Comparison of ENCODE assay signal across 8 cellular contexts in genomic region chr7:22523478-22524352, GRCh38. TPM values are rescaled to one million over a fixed set of nuclear protein-coding genes. Genes with fewer than 3 reads are reported as not detected.
DNase-seq lines count a peak whose midpoint lies in the region; ATAC-seq and TF ChIP-seq lines count a peak whose summit lies in the region.
"Not testable (repeated sequence)": the region's sequence is repeated elsewhere in the genome, so short reads cannot be mapped to it uniquely, and the experiment has no call there.

No MANE protein-coding gene starts in this region.

- not testable (repeated sequence) for H4K5ac ChIP-seq in H9 (ENCODE audit: insufficient read length, low read depth, low read length)

- H3K27ac ChIP-seq in CD8-positive, alpha-beta T cell (ENCODE audit: low read depth, low read length); H9 (ENCODE audit: insufficient read length, low read depth, low read length); OCI-LY1 (ENCODE audit: low read depth, low read length, poor library complexity, severe bottlenecking); liver (ENCODE audit: low read depth in 1 of 2, low read length in 2 of 2); spleen: not testable (repeated sequence)

- H3K14ac ChIP-seq in H9 (ENCODE audit: insufficient read depth, low read length): not testable (repeated sequence)

- H2AK5ac ChIP-seq in H9 (ENCODE audit: insufficient read length, low read length): not testable (repeated sequence)

- H3K27me3 Mint-ChIP-seq in CD8-positive, alpha-beta T cell (ENCODE audit: low read depth): peaks cover 30% of the 10 kb centered on the region
- not testable (repeated sequence) for H3K27me3 Mint-ChIP-seq in H9 (ENCODE audit: low read depth); endothelial cell (ENCODE audit: unreplicated experiment)
- H3K27me3 Mint-ChIP-seq in activated CD8-positive, alpha-beta T cell treated with anti-CD3 and anti-CD28 coated beads, Interleukin-2, amount 10 ng/mL, durations not matched to agents 7 days and 5 days (ENCODE audit: low read depth): peaks cover 19% of the 10 kb centered on the region

- H3K9me3 ChIP-seq in CD8-positive, alpha-beta T cell (ENCODE audit: low read length); H9 (ENCODE audit: control insufficient read depth, low read depth, low read length); OCI-LY1 (ENCODE audit: low read length); liver (ENCODE audit: control insufficient read depth in 4 of 4, low read length in 3 of 4): not testable (repeated sequence)
- H3K9me3 ChIP-seq in spleen: peaks cover 0 to 14% (median 0%) of the 10 kb centered on the region in 8 donors

- TF ChIP-seq RAD21 in liver (IDR thresholded peaks at IDR 0.05): peak; percentile 42 to 47

- not testable (repeated sequence) for H3K4ac ChIP-seq in H9 (ENCODE audit: low read depth, low read length)

- not testable (repeated sequence) for H2AFZ ChIP-seq in H9 (ENCODE audit: low read length); OCI-LY1 (ENCODE audit: low read length)

- H3K36me3 Mint-ChIP-seq in CD8-positive, alpha-beta T cell; activated CD8-positive, alpha-beta T cell treated with anti-CD3 and anti-CD28 coated beads, Interleukin-2, amount 10 ng/mL, durations not matched to agents 7 days and 5 days (ENCODE audit: low read depth): not testable (repeated sequence)
- H3K36me3 Mint-ChIP-seq in H9 (ENCODE audit: insufficient read depth in 1 of 3, low read depth in 3 of 3) (peaks cover 16 to 40% (median 17%) of the 10 kb centered on the region in 3 experiments), endothelial cell (ENCODE audit: low read depth, unreplicated experiment) (peaks cover 12% of the 10 kb centered on the region)

- POLR2A ChIA-PET in CD8-positive, alpha-beta T cell (lab: Charles Lee); activated CD8-positive, alpha-beta T cell treated with anti-CD3 and anti-CD28 coated beads, Interleukin-2, amount 10 ng/mL, durations not matched to agents 7 days and 5 days (lab: Charles Lee): not testable (repeated sequence)

- H2BK5ac ChIP-seq in H9 (ENCODE audit: insufficient read length, low read length): not testable (repeated sequence)

- not testable (repeated sequence) for H3K56ac ChIP-seq in H9 (ENCODE audit: insufficient read length, low read depth, low read length)

- not testable (repeated sequence) for H3K18ac ChIP-seq in H9 (ENCODE audit: insufficient read length, low read depth, low read length)

- CTCF ChIA-PET in CD8-positive, alpha-beta T cell (lab: Charles Lee): interaction anchor here (0.6 kb wide), 2 partner anchors 255 to 345 kb away, joined by 3 read pairs; no protein-coding TSS in a partner anchor
- CTCF ChIA-PET in activated CD8-positive, alpha-beta T cell treated with anti-CD3 and anti-CD28 coated beads, Interleukin-2, amount 10 ng/mL, durations not matched to agents 7 days and 5 days (lab: Charles Lee): not testable (repeated sequence)

- H2BK120ac ChIP-seq in H9 (ENCODE audit: low read depth, low read length, poor library complexity, severe bottlenecking): not testable (repeated sequence)

- not testable (repeated sequence) for H3K4me2 ChIP-seq in H9 (ENCODE audit: insufficient read depth, insufficient read length, low read length); OCI-LY1 (ENCODE audit: low read length)

- not testable (repeated sequence) for H2BK15ac ChIP-seq in H9 (ENCODE audit: low read depth, low read length)

- not testable (repeated sequence) for H3K4me1 ChIP-seq in CD8-positive, alpha-beta T cell (ENCODE audit: insufficient read depth, low read length); H9 (ENCODE audit: insufficient read depth, low read length); OCI-LY1 (ENCODE audit: insufficient read depth, low read length, severe bottlenecking); liver (ENCODE audit: control insufficient read depth in 4 of 4, insufficient read depth in 4 of 4, low read length in 3 of 4); spleen

- not testable (repeated sequence) for H3F3A ChIP-seq in OCI-LY1 (ENCODE audit: insufficient read depth, low read length)

- H4K91ac ChIP-seq in H9 (ENCODE audit: insufficient read length, low read depth, low read length): not testable (repeated sequence)

- H3K23me2 ChIP-seq in H9 (ENCODE audit: insufficient read length, low read depth, low read length, poor library complexity, severe bottlenecking): not testable (repeated sequence)

- H4K8ac ChIP-seq in H9 (replicated peaks; ENCODE audit: insufficient read length, low read depth, low read length): not testable (repeated sequence)

- not testable (repeated sequence) for H3K27ac Mint-ChIP-seq in CD8-positive, alpha-beta T cell; H9; activated CD8-positive, alpha-beta T cell treated with anti-CD3 and anti-CD28 coated beads, Interleukin-2, amount 10 ng/mL, durations not matched to agents 7 days and 5 days
- H3K27ac Mint-ChIP-seq in endothelial cell (ENCODE audit: unreplicated experiment): peak overlapping the region; percentile 4

- not testable (repeated sequence) for H3K79me2 ChIP-seq in H9 (ENCODE audit: insufficient read depth, low read length); OCI-LY1 (ENCODE audit: insufficient read depth, low read length)

- WGBS in H9 (ENCODE audit: extremely low coverage, insufficient read length, low lambda C conversion rate): no CpG with 5 or more reads among the region's 16 CpGs
- WGBS in liver: 43% methylated on average over 16 of the region's 16 CpGs
- 40 to 48% (median 44%) methylated on average over 16 of the region's 16 CpGs for WGBS in spleen, 5 donors

- H3K4me1 Mint-ChIP-seq in CD8-positive, alpha-beta T cell (ENCODE audit: low read depth); activated CD8-positive, alpha-beta T cell treated with anti-CD3 and anti-CD28 coated beads, Interleukin-2, amount 10 ng/mL, durations not matched to agents 7 days and 5 days (ENCODE audit: low read depth); endothelial cell (ENCODE audit: unreplicated experiment): not testable (repeated sequence)
- H3K4me1 Mint-ChIP-seq in H9: peaks cover 12 to 28% of the 10 kb centered on the region in 2 experiments

- H3K9ac ChIP-seq in H9 (ENCODE audit: extremely low read depth, insufficient read length, low read length); OCI-LY1 (ENCODE audit: low read length); liver (ENCODE audit: low read depth in 1 of 2, low read length in 2 of 2): not testable (repeated sequence)

- not testable (repeated sequence) for H3K23ac ChIP-seq in H9 (ENCODE audit: insufficient read length, low read depth, low read length)

- H3K4me3 Mint-ChIP-seq in CD8-positive, alpha-beta T cell; H9; activated CD8-positive, alpha-beta T cell treated with anti-CD3 and anti-CD28 coated beads, Interleukin-2, amount 10 ng/mL, durations not matched to agents 7 days and 5 days; endothelial cell (ENCODE audit: unreplicated experiment): not testable (repeated sequence)

- not testable (repeated sequence) for H4K20me1 ChIP-seq in H9 (ENCODE audit: control insufficient read depth, insufficient read depth, insufficient read length); OCI-LY1 (ENCODE audit: insufficient read depth, low read length)

- not testable (repeated sequence) for H3K79me1 ChIP-seq in H9 (ENCODE audit: insufficient read depth, low read depth, low read length, poor library complexity, severe bottlenecking)

- not testable (repeated sequence) for H2BK12ac ChIP-seq in H9 (ENCODE audit: insufficient read length, low read depth, low read length)

- peak; percentile 34 for ATAC-seq in CD8-positive, alpha-beta T cell
- peak; percentile 58 for ATAC-seq in activated CD8-positive, alpha-beta T cell treated with anti-CD3 and anti-CD28 coated beads, Interleukin-2, amount 10 ng/mL, durations not matched to agents 7 days and 5 days

- TF ChIP-seq CTCF in CD8-positive, alpha-beta T cell (IDR thresholded peaks at IDR 0.05); NB4 (IDR thresholded peaks at IDR 0.05; ENCODE audit: low read depth, low read length); endothelial cell (IDR thresholded peaks at IDR 0.05; ENCODE audit: unreplicated experiment): not testable (repeated sequence)
- TF ChIP-seq CTCF in H9 (conservative IDR thresholded peaks at IDR 0.05): peak; percentile 29; the same call in 2 of the 3 replicates
- peak; percentile 44; the same call in 1 of the 2 replicates for TF ChIP-seq CTCF in OCI-LY1 (IDR thresholded peaks at IDR 0.05; ENCODE audit: low read length)
- peak; percentile 6 for TF ChIP-seq CTCF in liver (IDR thresholded peaks at IDR 0.05; ENCODE audit: low read depth, low read length, missing input control)
- peak in 7 of 11 experiments; percentile 11 to 44 (median 22) for TF ChIP-seq CTCF in spleen (IDR thresholded peaks at IDR 0.05 in 8 of 11, conservative IDR thresholded peaks at IDR 0.05 in 3 of 11)

- H2BK20ac ChIP-seq in H9 (ENCODE audit: low read depth, low read length, poor library complexity, severe bottlenecking): not testable (repeated sequence)

- not testable (repeated sequence) for H3T11ph ChIP-seq in H9 (ENCODE audit: low read length)

- H3K27me3 ChIP-seq in CD8-positive, alpha-beta T cell (ENCODE audit: insufficient read depth, low read length); H9 (ENCODE audit: insufficient read depth, low read length); OCI-LY1 (ENCODE audit: insufficient read depth, low read length); liver (ENCODE audit: control insufficient read depth in 4 of 4, insufficient read depth in 4 of 4, low read length in 3 of 4); spleen (replicated peaks in 1 of 7): not testable (repeated sequence)

- not testable (repeated sequence) for H3K4me3 ChIP-seq in CD8-positive, alpha-beta T cell (ENCODE audit: low read depth, low read length); NB4 (ENCODE audit: low read depth, low read length); OCI-LY1 (ENCODE audit: low read depth, low read length, poor library complexity, severe bottlenecking); liver (ENCODE audit: low read depth in 1 of 3, low read length in 3 of 3); spleen

- H3K36me3 ChIP-seq in CD8-positive, alpha-beta T cell (ENCODE audit: insufficient read depth, low read length); OCI-LY1 (ENCODE audit: insufficient read depth, low read length); liver (ENCODE audit: control insufficient read depth in 4 of 4, insufficient read depth in 3 of 4, low read depth in 1 of 4, low read length in 3 of 4); spleen: not testable (repeated sequence)

- H3K9me3 Mint-ChIP-seq in CD8-positive, alpha-beta T cell; activated CD8-positive, alpha-beta T cell treated with anti-CD3 and anti-CD28 coated beads, Interleukin-2, amount 10 ng/mL, durations not matched to agents 7 days and 5 days (ENCODE audit: insufficient read depth); endothelial cell (ENCODE audit: unreplicated experiment): not testable (repeated sequence)
- H3K9me3 Mint-ChIP-seq in H9: peaks cover 30 to 39% of the 10 kb centered on the region in 2 experiments

- H3K9me2 ChIP-seq in OCI-LY1 (ENCODE audit: low read depth, low read length): not testable (repeated sequence)

- intact Hi-C loops in CD8-positive, alpha-beta T cell (cut with DNase I, micrococcal nuclease); spleen (cut with DNase I; ENCODE audit: low total_unique reads): not testable (repeated sequence)

- TF ChIP-seq POLR2A in NB4 (IDR thresholded peaks at IDR 0.05; ENCODE audit: extremely low read depth, insufficient read length); spleen (IDR thresholded peaks at IDR 0.05): not testable (repeated sequence)

- DNase-seq in CD8-positive, alpha-beta T cell; H9; activated CD8-positive, alpha-beta T cell treated with anti-CD3 and anti-CD28 coated beads, Interleukin-2, amount 10 ng/mL, durations not matched to agents 7 days and 5 days; endothelial cell (ENCODE audit: low spot score); spleen: not testable (repeated sequence)
- DNase-seq in NB4 (ENCODE audit: low read depth): peak; percentile 59

RNA-seq across cellular contexts. Expression of gene STEAP1B, which starts 23.7 kb away (rescaled TPM):
- not detected for total RNA-seq in CD8-positive, alpha-beta T cell
- total RNA-seq in H9 (2021): 3.2 and 4.0 TPM in 2 replicates
- total RNA-seq in activated CD8-positive, alpha-beta T cell treated with anti-CD3 and anti-CD28 coated beads, Interleukin-2, amount 10 ng/mL, durations not matched to agents 7 days and 5 days: not detected
- 5.6 TPM for total RNA-seq in endothelial cell (ENCODE audit: unreplicated experiment)
- under 1 TPM; 0.08 to 0.28 TPM for total RNA-seq in liver
- under 1 TPM in 1 of 2 donors, not detected in 1; 0.06 TPM for polyA plus RNA-seq in liver
- total RNA-seq in spleen: 10 to 100 TPM; 12.5 to 20.3 (median 13.1) TPM
- polyA plus RNA-seq in spleen: 10 to 100 TPM in 1 of 3 donors, 1 to 10 TPM in 2; 5.9 to 22.5 (median 7.4) TPM
